In the genomic region with DNA sequence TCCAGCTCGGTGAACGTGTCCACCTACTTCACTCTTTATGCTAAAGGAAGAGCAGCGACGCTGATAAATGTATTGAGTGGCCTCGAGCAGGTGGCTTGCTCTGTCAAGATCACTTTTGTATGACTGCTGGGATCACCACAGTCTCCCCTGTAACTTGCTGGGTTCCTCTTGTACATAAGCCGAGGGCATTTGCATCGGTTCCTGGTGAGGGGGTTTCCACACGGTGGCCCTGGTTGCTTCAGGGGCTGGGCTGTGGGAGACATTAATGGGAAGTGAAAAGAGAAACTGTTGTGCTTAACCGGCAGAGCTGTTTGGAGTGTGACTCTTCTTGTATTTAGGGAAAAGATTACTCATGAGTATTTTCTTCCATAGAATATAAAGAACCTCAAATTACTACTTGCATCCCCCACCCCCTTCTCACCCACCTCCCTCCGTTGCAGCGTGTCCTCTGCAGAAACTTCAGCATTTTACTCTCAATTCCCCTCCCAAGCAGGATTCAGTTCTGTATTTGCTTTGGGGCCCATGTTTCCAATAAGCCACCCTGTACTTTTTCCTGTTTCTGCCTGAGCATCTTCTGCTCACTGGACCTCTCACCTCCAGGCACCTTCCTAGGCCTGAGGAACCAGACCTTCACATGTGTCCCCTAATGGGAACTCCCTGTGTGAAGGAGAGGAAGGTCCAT, we compare ENCODE assay signal across 8 cellular contexts.
DNase-seq lines count a peak whose midpoint lies in the region; ATAC-seq lines count a peak whose summit lies in the region.

No MANE protein-coding gene starts in this region.

- peak; percentile 72 for DNase-seq in DMS53 (lab: John Stamatoyannopoulos, UW)
- peak; percentile 21 for DNase-seq in activated CD4-positive, alpha-beta T cell treated with anti-CD3 and anti-CD28 coated beads, Interleukin-2, amount 10 ng/mL, durations not matched to agents 7 days and 5 days
- no peak for DNase-seq in left lobe of liver (ENCODE audit: low spot score)
- DNase-seq in NCI-H2227 (lab: John Stamatoyannopoulos, UW; ENCODE audit: unreplicated experiment), result no peak
- no peak for DNase-seq in dermis blood vessel endothelial cell

- no peaks in the 10 kb centered on the region for H3K9me3 Mint-ChIP-seq in activated CD4-positive, alpha-beta T cell treated with anti-CD3 and anti-CD28 coated beads, Interleukin-2, amount 10 ng/mL, durations not matched to agents 7 days and 5 days

- H3K9me3 ChIP-seq in thymus (ENCODE audit: control insufficient read depth), result no peaks in the 10 kb centered on the region

- no peaks in the 10 kb centered on the region for H3K27me3 Mint-ChIP-seq in activated CD4-positive, alpha-beta T cell treated with anti-CD3 and anti-CD28 coated beads, Interleukin-2, amount 10 ng/mL, durations not matched to agents 7 days and 5 days

- peak overlapping the region; percentile 16 for H3K4me3 Mint-ChIP-seq in activated CD4-positive, alpha-beta T cell treated with anti-CD3 and anti-CD28 coated beads, Interleukin-2, amount 10 ng/mL, durations not matched to agents 7 days and 5 days

- POLR2A ChIA-PET in activated CD4-positive, alpha-beta T cell treated with anti-CD3 and anti-CD28 coated beads, Interleukin-2, amount 10 ng/mL, durations not matched to agents 7 days and 5 days (lab: Charles Lee), result no interaction called here

- H3K27ac ChIP-seq in thymus (ENCODE audit: low read depth), result peak overlapping the region; percentile 80

- no peaks in the 10 kb centered on the region for H3K27me3 ChIP-seq in thymus (ENCODE audit: control insufficient read depth, insufficient read depth)

- ATAC-seq in GM19372 (IDR thresholded peaks at IDR 0.05; ENCODE audit: low read depth, unreplicated experiment) (peak; percentile 84), HG03354 (IDR thresholded peaks at IDR 0.05; ENCODE audit: poor library complexity, severe bottlenecking, unreplicated experiment) (peak; percentile 90), left lobe of liver (peak; percentile 4)

- peaks cover 13% of the 10 kb centered on the region for H3K4me1 ChIP-seq in thymus (ENCODE audit: control insufficient read depth, insufficient read depth, low read length)

- WGBS in thymus, result 18% methylated on average over 11 of the region's 11 CpGs

- CTCF ChIA-PET in activated CD4-positive, alpha-beta T cell treated with anti-CD3 and anti-CD28 coated beads, Interleukin-2, amount 10 ng/mL, durations not matched to agents 7 days and 5 days (lab: Charles Lee), result no interaction called here

- H3K4me3 ChIP-seq in thymus (ENCODE audit: low read length), result no peak overlapping the region

- peak overlapping the region; percentile 66 for H3K27ac Mint-ChIP-seq in activated CD4-positive, alpha-beta T cell treated with anti-CD3 and anti-CD28 coated beads, Interleukin-2, amount 10 ng/mL, durations not matched to agents 7 days and 5 days

- H3K36me3 Mint-ChIP-seq in activated CD4-positive, alpha-beta T cell treated with anti-CD3 and anti-CD28 coated beads, Interleukin-2, amount 10 ng/mL, durations not matched to agents 7 days and 5 days (ENCODE audit: low read depth), result peaks cover 44% of the 10 kb centered on the region

- H3K36me3 ChIP-seq in thymus (ENCODE audit: control insufficient read depth, insufficient read depth), result peaks cover 22% of the 10 kb centered on the region

- peaks cover 25% of the 10 kb centered on the region for H3K4me1 Mint-ChIP-seq in activated CD4-positive, alpha-beta T cell treated with anti-CD3 and anti-CD28 coated beads, Interleukin-2, amount 10 ng/mL, durations not matched to agents 7 days and 5 days

Comparison
In these comparisons a context has a peak if more than half of its experiments do, and no peak if none do; other contexts are left out.
1. DNase-seq: peak in DMS53 (single experiment) and activated CD4-positive, alpha-beta T cell treated with anti-CD3 and anti-CD28 coated beads, Interleukin-2, amount 10 ng/mL, durations not matched to agents 7 days and 5 days (single experiment); none in left lobe of liver (single experiment), NCI-H2227 (single experiment) and dermis blood vessel endothelial cell (single experiment).
2. ATAC-seq: peak in every context shown above with its lines; median percentile 90 in HG03354; 84 in GM19372; 4 in left lobe of liver.